16 cellular contexts compared by ENCODE assay signal in the genomic region with DNA sequence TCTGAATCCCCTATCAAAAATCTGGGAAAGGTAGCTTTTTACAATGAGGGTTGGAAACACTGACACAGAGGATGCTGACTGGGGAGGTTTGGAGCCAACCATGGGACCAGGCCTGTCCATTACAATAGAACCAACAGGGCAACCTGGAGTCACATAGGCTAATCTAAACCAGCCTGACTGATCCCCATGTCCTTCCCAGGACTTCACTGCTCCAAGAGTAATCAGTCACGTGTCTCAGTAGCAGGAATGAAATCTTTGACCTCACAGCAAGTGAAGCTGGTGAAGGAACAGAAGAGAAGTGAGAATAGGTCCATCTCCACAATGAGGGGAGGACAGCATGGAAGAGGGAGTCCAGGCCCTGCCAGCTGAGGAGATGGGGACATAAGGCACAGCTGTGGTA.
"Had no signal": no experiment of that assay in that cellular context is flagged by ENCODE, and none has a peak within 500 bp of the region (broad histone marks: within the 10 kb centered on the region; RNA-seq: fewer than 3 reads in every experiment).

No MANE protein-coding gene starts in this region.

- H3K27ac Mint-ChIP-seq: activated T-cell treated with anti-CD3 and anti-CD28 coated beads, Interleukin-2, amount 50 U/mL, for 72 hours; endodermal cell; type B pancreatic cell had no signal

- H3K27me3 ChIP-seq: adrenal gland, body of pancreas had no signal

- H3K4me3 Mint-ChIP-seq: activated T-cell treated with anti-CD3 and anti-CD28 coated beads, Interleukin-2, amount 50 U/mL, for 72 hours; endodermal cell; immature natural killer cell; natural killer cell treated with Interleukin-12 subunit alpha and Interleukin-12 subunit beta and Interleukin-15 and Interleukin-18, amount 100 ng/mL, for 72 hours; type B pancreatic cell had no signal

- H3K9me3 Mint-ChIP-seq: activated T-cell treated with anti-CD3 and anti-CD28 coated beads, Interleukin-2, amount 50 U/mL, for 72 hours; endodermal cell; immature natural killer cell; type B pancreatic cell had no signal

- ATAC-seq: activated T-cell treated with anti-CD3 and anti-CD28 coated beads, Interleukin-2, amount 50 U/mL, for 72 hours; body of pancreas; left colon; mucosa of descending colon; natural killer cell treated with Interleukin-12 subunit alpha and Interleukin-12 subunit beta and Interleukin-15 and Interleukin-18, amount 100 ng/mL, for 72 hours had no signal

- H3K27me3 Mint-ChIP-seq: natural killer cell treated with Interleukin-12 subunit alpha and Interleukin-12 subunit beta and Interleukin-15 and Interleukin-18, amount 100 ng/mL, for 72 hours; type B pancreatic cell had no signal

- H3K36me3 Mint-ChIP-seq: immature natural killer cell; natural killer cell treated with Interleukin-12 subunit alpha and Interleukin-12 subunit beta and Interleukin-15 and Interleukin-18, amount 100 ng/mL, for 72 hours; type B pancreatic cell had no signal

- DNase-seq: activated CD4-positive, alpha-beta T cell treated with anti-CD3 and anti-CD28 coated beads, Interleukin-2, amount 50 U/mL, for 4 hours; activated naive CD4-positive, alpha-beta T cell; activated T-cell treated with anti-CD3 and anti-CD28 coated beads, Interleukin-2, amount 50 U/mL, for 72 hours; adrenal gland; body of pancreas; dermis blood vessel endothelial cell; glutamatergic neuron; immature natural killer cell; mammary epithelial cell; mucosa of descending colon; stimulated activated CD4-positive, alpha-beta T cell treated with anti-CD3 and anti-CD28 coated beads, Interleukin-15, amount 100 ng/mL, for 24 hours; stimulated activated CD4-positive, alpha-beta T cell treated with anti-CD3 and anti-CD28 coated beads, Interleukin-4, amount 100 ng/mL, for 4 hours had no signal

- H3K27ac ChIP-seq: adrenal gland had no signal

- H3K4me3 ChIP-seq: adrenal gland, body of pancreas, mucosa of descending colon had no signal

- H3K36me3 ChIP-seq: adrenal gland had no signal

- H3K9me3 ChIP-seq: adrenal gland, body of pancreas, mucosa of descending colon had no signal
